ENCODE assay signal across 2 cellular contexts in the genomic region with DNA sequence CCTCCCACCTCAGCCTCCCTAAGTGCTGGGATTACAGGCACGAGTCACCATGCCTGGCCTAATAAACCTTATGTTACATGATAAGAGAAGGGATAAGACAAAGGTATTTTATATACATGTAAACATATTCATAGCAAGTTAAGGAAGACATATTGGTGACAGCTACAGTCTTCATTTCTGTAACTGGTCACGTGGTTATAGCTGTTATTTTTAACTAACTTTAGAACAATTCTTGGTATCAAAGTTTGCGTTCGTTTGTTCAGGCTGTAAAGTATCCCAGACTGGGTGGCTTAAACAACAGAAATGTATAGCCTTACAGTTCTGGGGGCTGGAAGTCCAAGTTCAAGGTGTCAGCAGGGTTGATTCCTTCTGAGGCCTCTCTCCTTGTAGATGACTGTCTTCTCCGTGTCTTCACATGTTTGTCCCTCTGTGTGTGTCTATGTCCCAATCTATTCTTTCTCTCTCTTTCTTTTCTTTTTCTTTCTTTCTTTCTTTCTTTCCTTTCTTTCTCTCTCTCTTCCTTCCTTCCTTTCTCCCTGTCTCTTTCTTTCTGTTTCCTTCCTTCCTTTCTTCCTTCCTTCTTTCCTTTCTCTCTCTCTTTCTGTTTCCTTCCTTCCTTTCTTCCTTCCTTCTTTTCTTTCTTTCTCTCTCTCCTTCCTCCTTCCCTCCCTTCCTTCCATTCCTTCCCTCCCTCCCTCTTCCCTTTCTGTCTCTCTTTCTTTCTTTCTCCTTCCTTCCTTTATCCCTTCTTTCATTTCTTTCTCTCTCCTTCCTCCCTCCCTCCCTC.
A peak's percentile ranks its signal among the peaks of the same experiment; 100 is the strongest.
TF ChIP-seq lines count a peak whose summit lies in the region.

No MANE protein-coding gene starts in this region.

TF ChIP-seq in HEK293, 187 proteins besides CTCF, POLR2A, EP300 and RAD21:
- TF ChIP-seq ZNF548 (tag by site-specific recombination; IDR thresholded peaks at IDR 0.05), result peak; percentile 88
- TF ChIP-seq MEIS1 (CRISPR knock-in tag; IDR thresholded peaks at IDR 0.05; ENCODE audit: borderline replicate concordance), result no peak
- TF ChIP-seq, protein P1, sequence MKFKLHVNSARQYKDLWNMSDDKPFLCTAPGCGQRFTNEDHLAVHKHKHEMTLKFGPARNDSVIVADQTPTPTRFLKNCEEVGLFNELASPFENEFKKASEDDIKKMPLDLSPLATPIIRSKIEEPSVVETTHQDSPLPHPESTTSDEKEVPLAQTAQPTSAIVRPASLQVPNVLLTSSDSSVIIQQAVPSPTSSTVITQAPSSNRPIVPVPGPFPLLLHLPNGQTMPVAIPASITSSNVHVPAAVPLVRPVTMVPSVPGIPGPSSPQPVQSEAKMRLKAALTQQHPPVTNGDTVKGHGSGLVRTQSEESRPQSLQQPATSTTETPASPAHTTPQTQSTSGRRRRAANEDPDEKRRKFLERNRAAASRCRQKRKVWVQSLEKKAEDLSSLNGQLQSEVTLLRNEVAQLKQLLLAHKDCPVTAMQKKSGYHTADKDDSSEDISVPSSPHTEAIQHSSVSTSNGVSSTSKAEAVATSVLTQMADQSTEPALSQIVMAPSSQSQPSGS (tag by site-specific recombination; IDR thresholded peaks at IDR 0.05; ENCODE audit: low read depth), result no peak
- no peak for TF ChIP-seq ZNF837 (tag by site-specific recombination; IDR thresholded peaks at IDR 0.05)
- TF ChIP-seq ZNF239 (tag by site-specific recombination; IDR thresholded peaks at IDR 0.05), result no peak
- no peak for TF ChIP-seq ZNF350 (tag by site-specific recombination; IDR thresholded peaks at IDR 0.05)
- TF ChIP-seq ZBTB1 (tag by site-specific recombination; IDR thresholded peaks at IDR 0.05), result no peak
- no peak for TF ChIP-seq ZNF610 (tag by site-specific recombination; IDR thresholded peaks at IDR 0.05; ENCODE audit: borderline replicate concordance)
- peak; percentile 89 for TF ChIP-seq ZNF366 (tag by site-specific recombination; conservative IDR thresholded peaks at IDR 0.05)
- TF ChIP-seq PRDM1 (tag by site-specific recombination; IDR thresholded peaks at IDR 0.05), result peak; percentile 58

TF ChIP-seq in K562, 482 proteins besides CTCF, POLR2A, EP300 and RAD21:
- TF ChIP-seq ZNF444 (CRISPR knock-in tag; IDR thresholded peaks at IDR 0.05) (no peak), OTX1 (CRISPR knock-in tag; IDR thresholded peaks at IDR 0.05) (peak; percentile 71), RAD51 (IDR thresholded peaks at IDR 0.05; ENCODE audit: borderline replicate concordance, low read depth) (peak; percentile 75), NFIX (CRISPR knock-in tag; IDR thresholded peaks at IDR 0.05; ENCODE audit: low read depth) (no peak), HDAC1 (IDR thresholded peaks at IDR 0.05) (0 out of 4 replicates have a peak, but pooled peaks of 1 of the 2 experiments have one; percentile 27), ZFP36 (IDR thresholded peaks at IDR 0.05; ENCODE audit: low read depth, low read length, partially characterized antibody) (no peak), MTA1 (IDR thresholded peaks at IDR 0.05; ENCODE audit: borderline replicate concordance) (peak; percentile 57; the same call in 1 of the 2 replicates)
- TF ChIP-seq, protein P2, sequence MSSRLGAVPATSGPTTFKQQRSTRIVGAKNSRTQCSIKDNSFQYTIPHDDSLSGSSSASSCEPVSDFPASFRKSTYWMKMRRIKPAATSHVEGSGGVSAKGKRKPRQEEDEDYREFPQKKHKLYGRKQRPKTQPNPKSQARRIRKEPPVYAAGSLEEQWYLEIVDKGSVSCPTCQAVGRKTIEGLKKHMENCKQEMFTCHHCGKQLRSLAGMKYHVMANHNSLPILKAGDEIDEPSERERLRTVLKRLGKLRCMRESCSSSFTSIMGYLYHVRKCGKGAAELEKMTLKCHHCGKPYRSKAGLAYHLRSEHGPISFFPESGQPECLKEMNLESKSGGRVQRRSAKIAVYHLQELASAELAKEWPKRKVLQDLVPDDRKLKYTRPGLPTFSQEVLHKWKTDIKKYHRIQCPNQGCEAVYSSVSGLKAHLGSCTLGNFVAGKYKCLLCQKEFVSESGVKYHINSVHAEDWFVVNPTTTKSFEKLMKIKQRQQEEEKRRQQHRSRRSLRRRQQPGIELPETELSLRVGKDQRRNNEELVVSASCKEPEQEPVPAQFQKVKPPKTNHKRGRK (tag; IDR thresholded peaks at IDR 0.05), result peak; percentile 94
- TF ChIP-seq, protein P3, sequence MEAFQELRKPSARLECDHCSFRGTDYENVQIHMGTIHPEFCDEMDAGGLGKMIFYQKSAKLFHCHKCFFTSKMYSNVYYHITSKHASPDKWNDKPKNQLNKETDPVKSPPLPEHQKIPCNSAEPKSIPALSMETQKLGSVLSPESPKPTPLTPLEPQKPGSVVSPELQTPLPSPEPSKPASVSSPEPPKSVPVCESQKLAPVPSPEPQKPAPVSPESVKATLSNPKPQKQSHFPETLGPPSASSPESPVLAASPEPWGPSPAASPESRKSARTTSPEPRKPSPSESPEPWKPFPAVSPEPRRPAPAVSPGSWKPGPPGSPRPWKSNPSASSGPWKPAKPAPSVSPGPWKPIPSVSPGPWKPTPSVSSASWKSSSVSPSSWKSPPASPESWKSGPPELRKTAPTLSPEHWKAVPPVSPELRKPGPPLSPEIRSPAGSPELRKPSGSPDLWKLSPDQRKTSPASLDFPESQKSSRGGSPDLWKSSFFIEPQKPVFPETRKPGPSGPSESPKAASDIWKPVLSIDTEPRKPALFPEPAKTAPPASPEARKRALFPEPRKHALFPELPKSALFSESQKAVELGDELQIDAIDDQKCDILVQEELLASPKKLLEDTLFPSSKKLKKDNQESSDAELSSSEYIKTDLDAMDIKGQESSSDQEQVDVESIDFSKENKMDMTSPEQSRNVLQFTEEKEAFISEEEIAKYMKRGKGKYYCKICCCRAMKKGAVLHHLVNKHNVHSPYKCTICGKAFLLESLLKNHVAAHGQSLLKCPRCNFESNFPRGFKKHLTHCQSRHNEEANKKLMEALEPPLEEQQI (IDR thresholded peaks at IDR 0.05), result no peak
- TF ChIP-seq, protein P4, sequence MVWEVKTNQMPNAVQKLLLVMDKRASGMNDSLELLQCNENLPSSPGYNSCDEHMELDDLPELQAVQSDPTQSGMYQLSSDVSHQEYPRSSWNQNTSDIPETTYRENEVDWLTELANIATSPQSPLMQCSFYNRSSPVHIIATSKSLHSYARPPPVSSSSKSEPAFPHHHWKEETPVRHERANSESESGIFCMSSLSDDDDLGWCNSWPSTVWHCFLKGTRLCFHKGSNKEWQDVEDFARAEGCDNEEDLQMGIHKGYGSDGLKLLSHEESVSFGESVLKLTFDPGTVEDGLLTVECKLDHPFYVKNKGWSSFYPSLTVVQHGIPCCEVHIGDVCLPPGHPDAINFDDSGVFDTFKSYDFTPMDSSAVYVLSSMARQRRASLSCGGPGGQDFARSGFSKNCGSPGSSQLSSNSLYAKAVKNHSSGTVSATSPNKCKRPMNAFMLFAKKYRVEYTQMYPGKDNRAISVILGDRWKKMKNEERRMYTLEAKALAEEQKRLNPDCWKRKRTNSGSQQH (CRISPR knock-in tag; IDR thresholded peaks at IDR 0.05), result peak; percentile 73; the same call in 1 of the 2 replicates
- TF ChIP-seq, protein P5, sequence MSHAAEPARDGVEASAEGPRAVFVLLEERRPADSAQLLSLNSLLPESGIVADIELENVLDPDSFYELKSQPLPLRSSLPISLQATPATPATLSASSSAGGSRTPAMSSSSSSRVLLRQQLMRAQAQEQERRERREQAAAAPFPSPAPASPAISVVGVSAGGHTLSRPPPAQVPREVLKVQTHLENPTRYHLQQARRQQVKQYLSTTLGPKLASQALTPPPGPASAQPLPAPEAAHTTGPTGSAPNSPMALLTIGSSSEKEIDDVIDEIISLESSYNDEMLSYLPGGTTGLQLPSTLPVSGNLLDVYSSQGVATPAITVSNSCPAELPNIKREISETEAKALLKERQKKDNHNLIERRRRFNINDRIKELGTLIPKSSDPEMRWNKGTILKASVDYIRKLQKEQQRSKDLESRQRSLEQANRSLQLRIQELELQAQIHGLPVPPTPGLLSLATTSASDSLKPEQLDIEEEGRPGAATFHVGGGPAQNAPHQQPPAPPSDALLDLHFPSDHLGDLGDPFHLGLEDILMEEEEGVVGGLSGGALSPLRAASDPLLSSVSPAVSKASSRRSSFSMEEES (CRISPR knock-in tag; IDR thresholded peaks at IDR 0.05), result peak; percentile 93
- TF ChIP-seq, protein P6, sequence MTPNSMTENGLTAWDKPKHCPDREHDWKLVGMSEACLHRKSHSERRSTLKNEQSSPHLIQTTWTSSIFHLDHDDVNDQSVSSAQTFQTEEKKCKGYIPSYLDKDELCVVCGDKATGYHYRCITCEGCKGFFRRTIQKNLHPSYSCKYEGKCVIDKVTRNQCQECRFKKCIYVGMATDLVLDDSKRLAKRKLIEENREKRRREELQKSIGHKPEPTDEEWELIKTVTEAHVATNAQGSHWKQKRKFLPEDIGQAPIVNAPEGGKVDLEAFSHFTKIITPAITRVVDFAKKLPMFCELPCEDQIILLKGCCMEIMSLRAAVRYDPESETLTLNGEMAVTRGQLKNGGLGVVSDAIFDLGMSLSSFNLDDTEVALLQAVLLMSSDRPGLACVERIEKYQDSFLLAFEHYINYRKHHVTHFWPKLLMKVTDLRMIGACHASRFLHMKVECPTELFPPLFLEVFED (CRISPR knock-in tag; conservative IDR thresholded peaks at IDR 0.05), result 0 out of 2 replicates have a peak, but pooled peaks have one; percentile 52
- TF ChIP-seq, protein P7, sequence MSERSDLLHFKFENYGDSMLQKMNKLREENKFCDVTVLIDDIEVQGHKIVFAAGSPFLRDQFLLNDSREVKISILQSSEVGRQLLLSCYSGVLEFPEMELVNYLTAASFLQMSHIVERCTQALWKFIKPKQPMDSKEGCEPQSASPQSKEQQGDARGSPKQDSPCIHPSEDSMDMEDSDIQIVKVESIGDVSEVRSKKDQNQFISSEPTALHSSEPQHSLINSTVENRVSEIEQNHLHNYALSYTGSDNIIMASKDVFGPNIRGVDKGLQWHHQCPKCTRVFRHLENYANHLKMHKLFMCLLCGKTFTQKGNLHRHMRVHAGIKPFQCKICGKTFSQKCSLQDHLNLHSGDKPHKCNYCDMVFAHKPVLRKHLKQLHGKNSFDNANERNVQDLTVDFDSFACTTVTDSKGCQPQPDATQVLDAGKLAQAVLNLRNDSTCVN (CRISPR knock-in tag; IDR thresholded peaks at IDR 0.05), result 0 out of 2 replicates have a peak, but pooled peaks have one; percentile 57
